Comparison of ENCODE assay signal across 23 cellular contexts in genomic region chr17:47212458-47212857, GRCh38. TPM values are rescaled to one million over a fixed set of nuclear protein-coding genes. Genes with fewer than 3 reads are reported as not detected.
DNase-seq lines count a peak whose midpoint lies in the region; TF ChIP-seq lines count a peak whose summit lies in the region.
"Had no signal": no experiment of that assay in that cellular context is flagged by ENCODE, and none has a peak within 500 bp of the region (broad histone marks: within the 10 kb centered on the region; RNA-seq: fewer than 3 reads in every experiment).

No MANE protein-coding gene starts in this region.

- no peak overlapping the region for H3K4ac ChIP-seq in trophoblast cell (ENCODE audit: low read depth, low read length)

- H3K79me2 ChIP-seq in trophoblast cell (ENCODE audit: control insufficient read depth, insufficient read depth, low read length, poor library complexity): no peaks in the 10 kb centered on the region

- H3K4me3 Mint-ChIP-seq in activated naive CD4-positive, alpha-beta T cell treated with anti-CD3 and anti-CD28 coated beads, Interleukin-2, amount 50 U/mL, for 24 hours: no peak overlapping the region
- no peak overlapping the region for H3K4me3 Mint-ChIP-seq in IgD-negative memory B cell
- H3K4me3 Mint-ChIP-seq in nephron: peak overlapping the region; percentile 20 to 69 (median 48)
- no peak overlapping the region for H3K4me3 Mint-ChIP-seq in glutamatergic neuron (ENCODE audit: unreplicated experiment)
- H3K4me3 Mint-ChIP-seq: CD8-positive, alpha-beta memory T cell; T-cell had no signal

- H3K23ac ChIP-seq in trophoblast cell (ENCODE audit: low read length): no peak overlapping the region

- TF ChIP-seq CTCF in nephron (IDR thresholded peaks at IDR 0.05; ENCODE audit: unreplicated experiment in 3 of 3) (no peak), glutamatergic neuron (IDR thresholded peaks at IDR 0.05; ENCODE audit: partially characterized antibody, unreplicated experiment) (no peak)

- H4K12ac ChIP-seq in trophoblast cell (ENCODE audit: low read depth, low read length): no peak overlapping the region

- H3K9ac ChIP-seq in trophoblast cell (ENCODE audit: low read length): no peak overlapping the region

- no peak overlapping the region for H2BK5ac ChIP-seq in trophoblast cell (ENCODE audit: low read depth, low read length, poor library complexity)

- H3K9me3 Mint-ChIP-seq in activated naive CD4-positive, alpha-beta T cell treated with anti-CD3 and anti-CD28 coated beads, Interleukin-2, amount 50 U/mL, for 24 hours: no peaks in the 10 kb centered on the region
- H3K9me3 Mint-ChIP-seq in IgD-negative memory B cell: no peaks in the 10 kb centered on the region
- H3K9me3 Mint-ChIP-seq in nephron: no peaks in the 10 kb centered on the region
- H3K9me3 Mint-ChIP-seq in glutamatergic neuron (ENCODE audit: unreplicated experiment): peaks cover 1% of the 10 kb centered on the region
- H3K9me3 Mint-ChIP-seq: CD8-positive, alpha-beta memory T cell; T-cell had no signal

- H3K27me3 ChIP-seq in trophoblast cell (ENCODE audit: insufficient read depth, low read length): no peaks in the 10 kb centered on the region

- peak overlapping the region; percentile 19 for H3K27ac Mint-ChIP-seq in activated naive CD4-positive, alpha-beta T cell treated with anti-CD3 and anti-CD28 coated beads, Interleukin-2, amount 50 U/mL, for 24 hours
- H3K27ac Mint-ChIP-seq in IgD-negative memory B cell (peak overlapping the region in 2 of 3 donors; percentile 21 to 33), nephron (peak overlapping the region; percentile 9 to 66 (median 59)), glutamatergic neuron (ENCODE audit: unreplicated experiment) (no peak overlapping the region)
- H3K27ac Mint-ChIP-seq: T-cell had no signal

- H4K8ac ChIP-seq in trophoblast cell (ENCODE audit: low read depth, low read length): no peak overlapping the region

- H3K4me2 ChIP-seq in trophoblast cell (ENCODE audit: low read length): no peak overlapping the region
- H3K4me2 ChIP-seq: PC-9 had no signal

- H3K36me3 Mint-ChIP-seq in activated naive CD4-positive, alpha-beta T cell treated with anti-CD3 and anti-CD28 coated beads, Interleukin-2, amount 50 U/mL, for 24 hours: no peaks in the 10 kb centered on the region
- H3K36me3 Mint-ChIP-seq in IgD-negative memory B cell (no peaks in the 10 kb centered on the region), nephron (ENCODE audit: low read depth) (no peaks in the 10 kb centered on the region), glutamatergic neuron (ENCODE audit: unreplicated experiment) (no peaks in the 10 kb centered on the region)
- H3K36me3 Mint-ChIP-seq: CD8-positive, alpha-beta memory T cell; T-cell had no signal

- no peak overlapping the region for H3K14ac ChIP-seq in trophoblast cell (ENCODE audit: low read length)

- DNase-seq in activated naive CD4-positive, alpha-beta T cell treated with anti-CD3 and anti-CD28 coated beads, Interleukin-2, amount 50 U/mL, for 16 hours: no peak
- peak; percentile 14 for DNase-seq in OCI-M1 (lab: John Stamatoyannopoulos, UW)
- DNase-seq in glutamatergic neuron: no peak
- DNase-seq in C1 segment of cervical spinal cord (lab: John Stamatoyannopoulos, UW): no peak
- no peak for DNase-seq in trophoblast cell
- DNase-seq: 8988T; AML-193; CD8-positive, alpha-beta memory T cell; DMS79; MV-4-11; NCI-H1105 treated with DMSO at 0.1 percent for 48 hours; NCI-H2029 treated with DMSO at 0.1 percent for 48 hours; NCI-H2171; NCI-H524 treated with DMSO at 0.1 percent for 48 hours; NCI-H82; PC-9; RPMI8226; SHP77 treated with DMSO at 0.1 percent for 48 hours; T-cell had no signal

- peaks cover 2% of the 10 kb centered on the region for H3K79me1 ChIP-seq in trophoblast cell (ENCODE audit: low read length)

- no peak overlapping the region for H2AK5ac ChIP-seq in trophoblast cell (ENCODE audit: low read length)

- no peak overlapping the region for H2AFZ ChIP-seq in trophoblast cell (ENCODE audit: insufficient read depth, low read length, poor library complexity)
- H2AFZ ChIP-seq: PC-9 had no signal

- peaks cover 12 to 23% of the 10 kb centered on the region in 2 experiments for H3K4me1 ChIP-seq in trophoblast cell (ENCODE audit: control insufficient read depth in 1 of 2, insufficient read depth in 2 of 2, low read length in 2 of 2)

- H3K36me3 ChIP-seq in trophoblast cell (ENCODE audit: control insufficient read depth in 1 of 2, insufficient read depth in 2 of 2, low read length in 2 of 2): no peaks in the 10 kb centered on the region

- no peak overlapping the region for H3K4me3 ChIP-seq in trophoblast cell (ENCODE audit: low read depth, low read length)
- H3K4me3 ChIP-seq: PC-9 had no signal

- no CpG with 5 or more reads among the region's 2 CpGs for WGBS in trophoblast cell (ENCODE audit: extremely low coverage, insufficient coverage, insufficient read length)

- no peak overlapping the region for H3K27ac ChIP-seq in trophoblast cell (ENCODE audit: low read depth, low read length)
- H3K27ac ChIP-seq: C4-2B, PC-9 had no signal

- peaks cover 14% of the 10 kb centered on the region for H3K4me1 Mint-ChIP-seq in activated naive CD4-positive, alpha-beta T cell treated with anti-CD3 and anti-CD28 coated beads, Interleukin-2, amount 50 U/mL, for 24 hours
- H3K4me1 Mint-ChIP-seq in IgD-negative memory B cell (peaks cover 8 to 22% (median 15%) of the 10 kb centered on the region in 3 donors), nephron (peaks cover 40% of the 10 kb centered on the region), glutamatergic neuron (ENCODE audit: low read depth, unreplicated experiment) (peaks cover 22% of the 10 kb centered on the region)

- no peaks in the 10 kb centered on the region for H3K27me3 Mint-ChIP-seq in activated naive CD4-positive, alpha-beta T cell treated with anti-CD3 and anti-CD28 coated beads, Interleukin-2, amount 50 U/mL, for 24 hours
- H3K27me3 Mint-ChIP-seq in IgD-negative memory B cell (no peaks in the 10 kb centered on the region), nephron (ENCODE audit: low read depth) (peaks cover 3% of the 10 kb centered on the region), glutamatergic neuron (ENCODE audit: unreplicated experiment) (peaks cover 4% of the 10 kb centered on the region)
- H3K27me3 Mint-ChIP-seq: T-cell had no signal

- no peak overlapping the region for H2BK120ac ChIP-seq in trophoblast cell (ENCODE audit: insufficient read depth, low read length, poor library complexity)

- H2BK12ac ChIP-seq in trophoblast cell (ENCODE audit: low read length): no peak overlapping the region

- H3K18ac ChIP-seq in trophoblast cell (ENCODE audit: low read length): no peak overlapping the region

- no peak overlapping the region for H4K91ac ChIP-seq in trophoblast cell (ENCODE audit: low read depth, low read length)

- H3K9me3 ChIP-seq in trophoblast cell (ENCODE audit: insufficient read depth, low read depth, low read length): no peaks in the 10 kb centered on the region

RNA-seq across cellular contexts. Expression of gene MYL4, which starts 3.3 kb away (rescaled TPM):
- polyA plus RNA-seq in IgD-negative memory B cell: not detected
- 7.6 TPM for total RNA-seq in glutamatergic neuron (ENCODE audit: unreplicated experiment)
- 12.4 and 12.9 TPM in 2 replicates for polyA plus RNA-seq in trophoblast cell (2013)
- total RNA-seq: CD8-positive, alpha-beta memory T cell; PC-9; T-cell had no signal
- polyA plus RNA-seq: CD8-positive, alpha-beta memory T cell had no signal

RNA-seq across cellular contexts. Expression of gene CDC27, which starts 23.4 kb away (rescaled TPM):
- 90.9 TPM for polyA plus RNA-seq in IgD-negative memory B cell
- total RNA-seq in glutamatergic neuron (ENCODE audit: unreplicated experiment): 94.6 TPM
- 46.2 and 48.6 TPM in 2 replicates for polyA plus RNA-seq in trophoblast cell (2013)

RNA-seq across cellular contexts. Expression of gene ITGB3, which starts 41.2 kb away (rescaled TPM):
- 3.4 TPM for polyA plus RNA-seq in IgD-negative memory B cell
- total RNA-seq in glutamatergic neuron (ENCODE audit: unreplicated experiment): not detected
- 3.7 and 4.4 TPM in 2 replicates for polyA plus RNA-seq in trophoblast cell (2013)
- polyA plus RNA-seq: CD8-positive, alpha-beta memory T cell had no signal

Comparison
In these comparisons a context has a peak if more than half of its experiments do, and no peak if none do; other contexts are left out.
1. H3K4me3 Mint-ChIP-seq: peak in nephron (3 of 3); none in activated naive CD4-positive, alpha-beta T cell treated with anti-CD3 and anti-CD28 coated beads, Interleukin-2, amount 50 U/mL, for 24 hours (single experiment), IgD-negative memory B cell (0 of 4) and glutamatergic neuron (single experiment).